ENCODE assay signal across 8 cellular contexts in the genomic region with DNA sequence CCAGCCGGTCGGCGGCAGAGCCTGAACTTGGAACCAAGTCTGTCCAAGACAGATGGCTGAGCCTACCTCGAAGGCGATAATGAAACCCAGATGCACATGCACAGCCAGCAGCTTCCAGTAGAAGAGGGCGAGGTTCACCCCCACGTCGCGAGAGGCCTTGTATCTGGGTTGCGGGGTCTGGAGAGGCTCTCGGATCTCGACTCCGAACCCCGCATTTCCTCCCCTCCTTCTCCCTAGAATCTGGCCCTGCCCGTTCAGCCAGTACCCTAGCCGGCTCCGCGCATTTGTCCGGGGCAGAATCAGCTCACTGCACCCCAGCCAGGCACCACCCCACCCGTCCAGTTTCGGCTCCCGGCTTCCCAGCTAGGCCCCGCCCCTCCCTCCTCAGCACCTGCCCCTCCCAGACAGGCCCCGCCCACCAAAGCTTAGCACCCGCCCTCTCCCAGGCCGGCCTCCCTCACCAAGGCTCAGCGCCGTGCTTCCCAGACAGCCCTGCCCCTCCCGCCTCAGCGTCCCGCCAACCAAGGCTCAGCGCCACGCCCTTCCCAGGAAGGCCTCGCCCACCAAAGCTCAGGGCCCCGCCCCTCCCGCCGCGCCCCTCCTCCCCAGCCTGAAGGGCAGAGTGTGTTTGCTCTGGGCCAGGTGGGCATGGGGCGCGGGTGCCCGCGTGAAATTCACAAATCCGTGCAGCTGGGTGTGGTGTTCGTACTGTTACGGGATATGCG. TPM values are rescaled to one million over a fixed set of nuclear protein-coding genes. Genes with fewer than 3 reads are reported as not detected.
A peak's percentile ranks its signal among the peaks of the same experiment; 100 is the strongest.
DNase-seq lines count a peak whose midpoint lies in the region; ATAC-seq and TF ChIP-seq lines count a peak whose summit lies in the region.

No MANE protein-coding gene starts in this region.

- POLR2A ChIA-PET in HCT116 (lab: Charles Lee), result interaction anchor here (0.9 to 2.3 kb wide), 8 partner anchors 9 to 146 kb away, joined by 3 to 34 read pairs (median 4); no protein-coding TSS in a partner anchor

- H3K9me3 ChIP-seq in HCT116 (ENCODE audit: control insufficient read depth in 1 of 2, insufficient read depth in 1 of 2, low read depth in 1 of 2, low read length in 2 of 2) (no peaks in the 10 kb centered on the region), ovary (no peaks in the 10 kb centered on the region), thymus (ENCODE audit: control insufficient read depth) (no peaks in the 10 kb centered on the region)

- peaks cover 26 to 47% of the 10 kb centered on the region in 2 experiments for H3K4me1 ChIP-seq in HCT116 (ENCODE audit: control insufficient read depth in 1 of 2, insufficient read depth in 2 of 2, low read length in 2 of 2)
- peaks cover 2% of the 10 kb centered on the region for H3K4me1 ChIP-seq in ovary (ENCODE audit: insufficient read depth)
- H3K4me1 ChIP-seq in thymus (ENCODE audit: control insufficient read depth, insufficient read depth, low read length), result peaks cover 13% of the 10 kb centered on the region

- H3K4me3 ChIP-seq in HCT116 (replicated peaks in 1 of 2; ENCODE audit: low read depth in 1 of 2, low read length in 2 of 2) (peak overlapping the region; percentile 56 to 62), ovary (peak overlapping the region; percentile 46), thymus (ENCODE audit: low read length) (peak overlapping the region; percentile 49)

- no peaks in the 10 kb centered on the region for H4K20me1 ChIP-seq in HCT116 (ENCODE audit: insufficient read depth)

- no TSS peak for BruUV-seq in HCT116 (replicated peaks; lab: Mats Ljungman, UMichigan)

- H3K36me3 Mint-ChIP-seq in activated naive CD8-positive, alpha-beta T cell treated with anti-CD3 and anti-CD28 coated beads for 36 hours, result no peaks in the 10 kb centered on the region

- H3K4me3 Mint-ChIP-seq in activated naive CD8-positive, alpha-beta T cell treated with anti-CD3 and anti-CD28 coated beads for 36 hours, result peak overlapping the region; percentile 76

- no peaks in the 10 kb centered on the region for H3K79me2 ChIP-seq in HCT116 (ENCODE audit: insufficient read depth, low read length)

- peak overlapping the region; percentile 43 for H2AFZ ChIP-seq in HCT116 (ENCODE audit: low read depth, low read length, poor library complexity, severe bottlenecking)

- H3K9me3 Mint-ChIP-seq in activated naive CD8-positive, alpha-beta T cell treated with anti-CD3 and anti-CD28 coated beads for 36 hours, result no peaks in the 10 kb centered on the region

- intact Hi-C loops in HCT116 (cut with micrococcal nuclease) (loop anchor here (2.0 kb wide), 2 partner anchors 20 to 72 kb away; a partner anchor contains a TSS), Right ventricle myocardium inferior (cut with DNase I) (loop anchor here (2.0 kb wide), 1 partner anchor 20 kb away; a partner anchor contains a TSS), ovary (cut with DNase I) (no loop called here)

- RAD21 ChIA-PET in HCT116 (lab: Charles Lee; ENCODE audit: low non-redundant PET in 1 of 2, low total read pairs in 2 of 2, uncharacterized antibody in 2 of 2, unreplicated experiment in 2 of 2), result interaction anchor here (1.0 to 1.1 kb wide), 3 partner anchors 9 to 138 kb away, joined by 3 read pairs; no protein-coding TSS in a partner anchor

- H3K9me2 ChIP-seq in HCT116 (ENCODE audit: insufficient read depth), result no peaks in the 10 kb centered on the region

- CTCF ChIA-PET in HCT116 (lab: Charles Lee), result interaction anchor here (0.7 to 2.2 kb wide), 5 partner anchors 10 to 490 kb away, joined by 3 to 12 read pairs (median 3); no protein-coding TSS in a partner anchor

- no peak for TF ChIP-seq EP300 in ovary (IDR thresholded peaks at IDR 0.05)

- no peak overlapping the region for H3K27ac Mint-ChIP-seq in activated naive CD8-positive, alpha-beta T cell treated with anti-CD3 and anti-CD28 coated beads for 36 hours

- TF ChIP-seq POLR2A in HCT116 (IDR thresholded peaks at IDR 0.05; ENCODE audit: borderline replicate concordance, extremely low read depth, insufficient read depth, insufficient read length) (no peak), ovary (IDR thresholded peaks at IDR 0.05) (peak; percentile 42)

- H3K27me3 ChIP-seq in HCT116 (ENCODE audit: insufficient read depth, low read length) (no peaks in the 10 kb centered on the region), ovary (no peaks in the 10 kb centered on the region), thymus (ENCODE audit: control insufficient read depth, insufficient read depth) (no peaks in the 10 kb centered on the region)

- TF ChIP-seq RAD21 in HCT116 (IDR thresholded peaks at IDR 0.05; ENCODE audit: low read depth), result no peak

- peak overlapping the region; percentile 5; the same call in 1 of the 2 replicates for H3K27ac ChIP-seq in HCT116 (ENCODE audit: low read depth, low read length)
- H3K27ac ChIP-seq in ovary, result peak overlapping the region; percentile 53 to 79
- H3K27ac ChIP-seq in thymus (ENCODE audit: low read depth), result peak overlapping the region; percentile 43

- H3K27me3 Mint-ChIP-seq in activated naive CD8-positive, alpha-beta T cell treated with anti-CD3 and anti-CD28 coated beads for 36 hours, result peaks cover 5% of the 10 kb centered on the region

- peak; percentile 81 for DNase-seq in GDM1 (lab: John Stamatoyannopoulos, UW)
- DNase-seq in HCT116 (ENCODE audit: low read depth, low spot score), result peak; percentile 96
- DNase-seq in NAMALWA (ENCODE audit: low spot score), result peak; percentile 98
- peak; percentile 85 for DNase-seq in SKM-1 (lab: John Stamatoyannopoulos, UW; ENCODE audit: unreplicated experiment)
- peak; percentile 93 for DNase-seq in activated naive CD8-positive, alpha-beta T cell treated with anti-CD3 and anti-CD28 coated beads for 36 hours
- DNase-seq in Right ventricle myocardium inferior (ENCODE audit: missing footprints), result peak; percentile 100
- peak; percentile 99 for DNase-seq in ovary

- peaks cover 10% of the 10 kb centered on the region for H3K4me1 Mint-ChIP-seq in activated naive CD8-positive, alpha-beta T cell treated with anti-CD3 and anti-CD28 coated beads for 36 hours

- whole genome bisulfite sequencing in ovary, 3 donors, result 0 to 1% (median 0%) methylated on average over 43 to 46 of the region's 46 CpGs
- WGBS in thymus, result 5% methylated on average over 46 of the region's 46 CpGs

- TF ChIP-seq CTCF in HCT116 (IDR thresholded peaks at IDR 0.05 in 2 of 3, conservative IDR thresholded peaks at IDR 0.05 in 1 of 3; ENCODE audit: borderline replicate concordance in 1 of 3, insufficient read depth in 1 of 3, low read depth in 2 of 3, low read length in 2 of 3) (no peak), ovary (IDR thresholded peaks at IDR 0.05) (no peak)

- ATAC-seq in HCT116 (peak; percentile 93), Right ventricle myocardium inferior (peak; percentile 99)

- H3K36me3 ChIP-seq in HCT116 (ENCODE audit: control insufficient read depth in 1 of 2, insufficient read depth in 2 of 2, low read length in 2 of 2) (no peaks in the 10 kb centered on the region), ovary (no peaks in the 10 kb centered on the region), thymus (ENCODE audit: control insufficient read depth, insufficient read depth) (no peaks in the 10 kb centered on the region)

- H3K4me2 ChIP-seq in HCT116 (ENCODE audit: low read length), result peak overlapping the region; percentile 91

- peak overlapping the region; percentile 59 for H3K9ac ChIP-seq in HCT116 (ENCODE audit: low read length)

TF ChIP-seq in HCT116, 20 proteins besides CTCF, POLR2A, EP300 and RAD21:
- TF ChIP-seq JUND (IDR thresholded peaks at IDR 0.05), result no peak
- TF ChIP-seq SRF (IDR thresholded peaks at IDR 0.05; ENCODE audit: low read depth), result no peak
- peak; percentile 56; the same call in 1 of the 2 replicates for TF ChIP-seq POLR2AphosphoS5 (IDR thresholded peaks at IDR 0.05; ENCODE audit: low read depth, low read length)
- TF ChIP-seq ZNF274 (IDR thresholded peaks at IDR 0.05; ENCODE audit: low read depth, low read length), result no peak

RNA-seq across cellular contexts. Expression of a gene that starts 4.8 kb away (rescaled TPM):
- total RNA-seq in HCT116 (2021; ENCODE audit: unreplicated experiment) (59.7 TPM), Right ventricle myocardium inferior (2.8 TPM), ovary (10 to 100 TPM in 5 of 7 donors, 1 to 10 TPM in 2; 6.0 to 30.4 (median 14.6) TPM)
- 47.5 and 50.2 TPM in 2 replicates for polyA plus RNA-seq in HCT116 (2012)
- total RNA-seq in activated naive CD8-positive, alpha-beta T cell treated with anti-CD3 and anti-CD28 coated beads for 36 hours, result 1 to 10 TPM; 4.4 to 4.5 TPM
- polyA plus RNA-seq in ovary (10 to 100 TPM in 1 of 2 donors, 1 to 10 TPM in 1; 2.3 to 15.5 TPM), thymus (9.6 TPM)

RNA-seq across cellular contexts. Expression of a gene that starts 19.8 kb away (rescaled TPM):
- total RNA-seq in HCT116 (2021; ENCODE audit: unreplicated experiment) (8.1 TPM), Right ventricle myocardium inferior (11.8 TPM), ovary (10 to 100 TPM in 4 of 7 donors, 1 to 10 TPM in 3; 4.6 to 12.4 (median 10.5) TPM)
- polyA plus RNA-seq in HCT116 (2012), result 8.3 and 8.7 TPM in 2 replicates
- 1 to 10 TPM; 2.2 to 2.5 TPM for total RNA-seq in activated naive CD8-positive, alpha-beta T cell treated with anti-CD3 and anti-CD28 coated beads for 36 hours
- polyA plus RNA-seq in ovary (1 to 10 TPM; 2.6 to 6.6 TPM), thymus (4.0 TPM)

Comparison
In these comparisons a context has a peak if more than half of its experiments do, and no peak if none do; other contexts are left out.
1. Peak in every context shown above with its lines: DNase-seq, ATAC-seq, H3K4me3 ChIP-seq and H3K27ac ChIP-seq.
2. H3K27ac ChIP-seq: peak in every context shown above with its lines; median percentile 66 in ovary; 43 in thymus; 5 in HCT116.
3. intact Hi-C loops: an anchor here in HCT116 (2.0 kb wide) and Right ventricle myocardium inferior (2.0 kb wide); none called in ovary.